ENCODE assay signal across 36 cellular contexts in genomic region chr22:25834490-25834889, GRCh38.
"Had no signal": no experiment of that assay in that cellular context is flagged by ENCODE, and none has a peak within 500 bp of the region (broad histone marks: within the 10 kb centered on the region; RNA-seq: fewer than 3 reads in every experiment).

No MANE protein-coding gene starts in this region.

- ATAC-seq: activated CD4-positive, alpha-beta T cell treated with anti-CD3 and anti-CD28 coated beads for 36 hours; activated CD8-positive, alpha-beta memory T cell treated with anti-CD3 and anti-CD28 coated beads, Interleukin-2, amount 10 ng/mL, durations not matched to agents 7 days and 5 days; activated CD8-positive, alpha-beta T cell treated with anti-CD3 and anti-CD28 coated beads, Interleukin-2, amount 10 ng/mL, durations not matched to agents 7 days and 5 days; activated naive CD8-positive, alpha-beta T cell treated with anti-CD3 and anti-CD28 coated beads, Interleukin-2, amount 50 U/mL, for 24 hours; body of pancreas; gastroesophageal sphincter; T-helper 17 cell had no signal

- H3K36me3 ChIP-seq: adrenal gland, esophagus squamous epithelium, gastroesophageal sphincter had no signal

- H3K4me1 Mint-ChIP-seq: activated CD4-positive, alpha-beta T cell treated with anti-CD3 and anti-CD28 coated beads for 36 hours; activated CD4-positive, alpha-beta T cell treated with anti-CD3 and anti-CD28 coated beads, Interleukin-2, amount 10 ng/mL, durations not matched to agents 24 days and 14 days; activated CD8-positive, alpha-beta memory T cell treated with anti-CD3 and anti-CD28 coated beads, Interleukin-2, amount 10 ng/mL, durations not matched to agents 7 days and 5 days; activated naive CD4-positive, alpha-beta T cell treated with anti-CD3 and anti-CD28 coated beads, Interleukin-2, amount 50 U/mL, for 24 hours; activated naive CD8-positive, alpha-beta T cell treated with anti-CD3 and anti-CD28 coated beads for 36 hours; activated naive CD8-positive, alpha-beta T cell treated with anti-CD3 and anti-CD28 coated beads, Interleukin-2, amount 50 U/mL, for 24 hours; T-helper 17 cell had no signal

- H3K4me3 Mint-ChIP-seq: activated CD4-positive, alpha-beta memory T cell treated with anti-CD3 and anti-CD28 coated beads for 36 hours; activated CD4-positive, alpha-beta T cell treated with anti-CD3 and anti-CD28 coated beads for 36 hours; activated CD4-positive, alpha-beta T cell treated with anti-CD3 and anti-CD28 coated beads, Interleukin-2, amount 10 ng/mL, durations not matched to agents 24 days and 14 days; activated CD8-positive, alpha-beta memory T cell treated with anti-CD3 and anti-CD28 coated beads, Interleukin-2, amount 10 ng/mL, durations not matched to agents 7 days and 5 days; activated CD8-positive, alpha-beta T cell treated with anti-CD3 and anti-CD28 coated beads, Interleukin-2, amount 10 ng/mL, durations not matched to agents 7 days and 5 days; activated naive CD4-positive, alpha-beta T cell treated with anti-CD3 and anti-CD28 coated beads for 36 hours; activated naive CD4-positive, alpha-beta T cell treated with anti-CD3 and anti-CD28 coated beads, Interleukin-2, amount 50 U/mL, for 24 hours; activated naive CD8-positive, alpha-beta T cell treated with anti-CD3 and anti-CD28 coated beads for 36 hours; activated naive CD8-positive, alpha-beta T cell treated with anti-CD3 and anti-CD28 coated beads, Interleukin-2, amount 50 U/mL, for 24 hours; activated T-helper 1 cell treated with anti-CD3 and anti-CD28 coated beads, Interleukin-12 subunit alpha, Interleukin-12 subunit beta, Interleukin-2, Interleukin-4 antibody, amounts not matched to agents 30 ng/mL and 10 ng/mL and 1 ng/mL, durations not matched to agents 14 hours and 24 hours and 36 hours; dendritic cell treated with granulocyte-macrophage colony-stimulating factor and Interleukin-4, amounts not matched to agents 40 ng/mL and 50 ng/mL, for 4 days; T-helper 17 cell; T-helper 2 cell treated with Interferon-gamma antibody and Interleukin-4, amounts not matched to agents 5 μg/mL and 100 μg/mL, for 36 hours had no signal

- DNase-seq: activated CD4-positive, alpha-beta memory T cell treated with anti-CD3 and anti-CD28 coated beads for 36 hours; activated CD4-positive, alpha-beta T cell treated with anti-CD3 and anti-CD28 coated beads for 36 hours; activated CD4-positive, alpha-beta T cell treated with anti-CD3 and anti-CD28 coated beads, Interleukin-2, amount 10 ng/mL, durations not matched to agents 24 days and 14 days; activated CD4-positive, CD25-positive, alpha-beta regulatory T cell; activated CD4-positive, CD25-positive, alpha-beta regulatory T cell treated with anti-CD3 and anti-CD28 coated beads, Interleukin-2, amount 50 U/mL, for 72 hours; activated CD8-positive, alpha-beta memory T cell treated with anti-CD3 and anti-CD28 coated beads, Interleukin-2, amount 10 ng/mL, durations not matched to agents 7 days and 5 days; activated CD8-positive, alpha-beta memory T cell treated with anti-CD3 and anti-CD28 coated beads, Interleukin-2, amount 50 U/mL, for 4 hours; activated CD8-positive, alpha-beta T cell treated with anti-CD3 and anti-CD28 coated beads, Interleukin-2, amount 10 ng/mL, durations not matched to agents 7 days and 5 days; activated effector memory CD4-positive, alpha-beta T cell treated with anti-CD3 and anti-CD28 coated beads, Interleukin-2, amount 50 U/mL, for 16 hours; activated naive CD4-positive, alpha-beta T cell treated with anti-CD3 and anti-CD28 coated beads for 36 hours; activated naive CD8-positive, alpha-beta T cell treated with anti-CD3 and anti-CD28 coated beads for 36 hours; activated naive CD8-positive, alpha-beta T cell treated with anti-CD3 and anti-CD28 coated beads, Interleukin-2, amount 50 U/mL, for 24 hours; activated T-cell treated with anti-CD3 and anti-CD28 coated beads, Interleukin-2, amount 50 U/mL, for 1 hour; activated T-cell treated with anti-CD3 and anti-CD28 coated beads, Interleukin-2, amount 50 U/mL, for 48 hours; adrenal gland; amygdala; aorta; body of pancreas; central memory CD4-positive, alpha-beta T cell; effector CD4-positive, alpha-beta T cell; esophagus squamous epithelium; foreskin melanocyte; T-helper 1 cell; T-helper 17 cell; T1000 had no signal

- H3K27ac ChIP-seq: adrenal gland, body of pancreas, cardiac muscle cell, coronary artery, epithelial cell of prostate, esophagus squamous epithelium, gastroesophageal sphincter had no signal

- H3K36me3 Mint-ChIP-seq: activated CD4-positive, alpha-beta memory T cell treated with anti-CD3 and anti-CD28 coated beads for 36 hours; activated CD8-positive, alpha-beta memory T cell treated with anti-CD3 and anti-CD28 coated beads, Interleukin-2, amount 10 ng/mL, durations not matched to agents 7 days and 5 days; activated naive CD4-positive, alpha-beta T cell treated with anti-CD3 and anti-CD28 coated beads, Interleukin-2, amount 50 U/mL, for 24 hours; activated naive CD8-positive, alpha-beta T cell treated with anti-CD3 and anti-CD28 coated beads for 36 hours had no signal

- H3K27ac Mint-ChIP-seq: activated CD4-positive, alpha-beta memory T cell treated with anti-CD3 and anti-CD28 coated beads for 36 hours; activated CD4-positive, alpha-beta T cell treated with anti-CD3 and anti-CD28 coated beads for 36 hours; activated CD4-positive, alpha-beta T cell treated with anti-CD3 and anti-CD28 coated beads, Interleukin-2, amount 10 ng/mL, durations not matched to agents 24 days and 14 days; activated CD8-positive, alpha-beta memory T cell treated with anti-CD3 and anti-CD28 coated beads, Interleukin-2, amount 10 ng/mL, durations not matched to agents 7 days and 5 days; activated CD8-positive, alpha-beta T cell treated with anti-CD3 and anti-CD28 coated beads, Interleukin-2, amount 10 ng/mL, durations not matched to agents 7 days and 5 days; activated naive CD4-positive, alpha-beta T cell treated with anti-CD3 and anti-CD28 coated beads for 36 hours; activated naive CD4-positive, alpha-beta T cell treated with anti-CD3 and anti-CD28 coated beads, Interleukin-2, amount 50 U/mL, for 24 hours; activated naive CD8-positive, alpha-beta T cell treated with anti-CD3 and anti-CD28 coated beads for 36 hours; activated naive CD8-positive, alpha-beta T cell treated with anti-CD3 and anti-CD28 coated beads, Interleukin-2, amount 50 U/mL, for 24 hours; activated T-helper 1 cell treated with anti-CD3 and anti-CD28 coated beads, Interleukin-12 subunit alpha, Interleukin-12 subunit beta, Interleukin-2, Interleukin-4 antibody, amounts not matched to agents 30 ng/mL and 10 ng/mL and 1 ng/mL, durations not matched to agents 14 hours and 24 hours and 36 hours; activated T-helper 2 cell treated with anti-CD3 and anti-CD28 coated beads, Interferon-gamma antibody, Interleukin-2, Interleukin-4, amounts not matched to agents 10 μg/mL and 5 μg/mL and 100 μg/mL, durations not matched to agents 14 hours and 24 hours and 36 hours; dendritic cell treated with granulocyte-macrophage colony-stimulating factor and Interleukin-4, amounts not matched to agents 40 ng/mL and 50 ng/mL, for 4 days; T-helper 17 cell; T-helper 2 cell treated with Interferon-gamma antibody and Interleukin-4, amounts not matched to agents 5 μg/mL and 100 μg/mL, for 36 hours had no signal

- H3K4me1 ChIP-seq: adrenal gland, body of pancreas, esophagus squamous epithelium, gastroesophageal sphincter had no signal

- H3K27me3 ChIP-seq: adrenal gland, body of pancreas, cardiac muscle cell, esophagus squamous epithelium had no signal

- H3K4me3 ChIP-seq: adrenal gland, body of pancreas, cardiac muscle cell, coronary artery, esophagus squamous epithelium, gastroesophageal sphincter had no signal

- FAIRE-seq: endometrium, endothelial cell of umbilical vein had no signal

- H3K27me3 Mint-ChIP-seq: activated CD4-positive, alpha-beta memory T cell treated with anti-CD3 and anti-CD28 coated beads for 36 hours; activated CD4-positive, alpha-beta T cell treated with anti-CD3 and anti-CD28 coated beads for 36 hours; activated CD4-positive, alpha-beta T cell treated with anti-CD3 and anti-CD28 coated beads, Interleukin-2, amount 10 ng/mL, durations not matched to agents 24 days and 14 days; activated CD8-positive, alpha-beta memory T cell treated with anti-CD3 and anti-CD28 coated beads, Interleukin-2, amount 10 ng/mL, durations not matched to agents 7 days and 5 days; activated naive CD4-positive, alpha-beta T cell treated with anti-CD3 and anti-CD28 coated beads, Interleukin-2, amount 50 U/mL, for 24 hours; activated naive CD8-positive, alpha-beta T cell treated with anti-CD3 and anti-CD28 coated beads for 36 hours; activated naive CD8-positive, alpha-beta T cell treated with anti-CD3 and anti-CD28 coated beads, Interleukin-2, amount 50 U/mL, for 24 hours; dendritic cell treated with granulocyte-macrophage colony-stimulating factor and Interleukin-4, amounts not matched to agents 40 ng/mL and 50 ng/mL, for 4 days had no signal

- H3K9me3 ChIP-seq: adrenal gland, body of pancreas, esophagus squamous epithelium had no signal

- H3K9me3 Mint-ChIP-seq: activated CD4-positive, alpha-beta memory T cell treated with anti-CD3 and anti-CD28 coated beads for 36 hours; activated CD4-positive, alpha-beta T cell treated with anti-CD3 and anti-CD28 coated beads, Interleukin-2, amount 10 ng/mL, durations not matched to agents 24 days and 14 days; activated naive CD4-positive, alpha-beta T cell treated with anti-CD3 and anti-CD28 coated beads for 36 hours; activated naive CD4-positive, alpha-beta T cell treated with anti-CD3 and anti-CD28 coated beads, Interleukin-2, amount 50 U/mL, for 24 hours; activated naive CD8-positive, alpha-beta T cell treated with anti-CD3 and anti-CD28 coated beads for 36 hours; activated naive CD8-positive, alpha-beta T cell treated with anti-CD3 and anti-CD28 coated beads, Interleukin-2, amount 50 U/mL, for 24 hours; activated T-helper 1 cell treated with anti-CD3 and anti-CD28 coated beads, Interleukin-12 subunit alpha, Interleukin-12 subunit beta, Interleukin-2, Interleukin-4 antibody, amounts not matched to agents 30 ng/mL and 10 ng/mL and 1 ng/mL, durations not matched to agents 14 hours and 24 hours and 36 hours; activated T-helper 2 cell treated with anti-CD3 and anti-CD28 coated beads, Interferon-gamma antibody, Interleukin-2, Interleukin-4, amounts not matched to agents 10 μg/mL and 5 μg/mL and 100 μg/mL, durations not matched to agents 14 hours and 24 hours and 36 hours; dendritic cell treated with granulocyte-macrophage colony-stimulating factor and Interleukin-4, amounts not matched to agents 40 ng/mL and 50 ng/mL, for 4 days; T-helper 2 cell treated with Interferon-gamma antibody and Interleukin-4, amounts not matched to agents 5 μg/mL and 100 μg/mL, for 36 hours had no signal
